1 cellular context compared by ENCODE assay signal in the genomic region with DNA sequence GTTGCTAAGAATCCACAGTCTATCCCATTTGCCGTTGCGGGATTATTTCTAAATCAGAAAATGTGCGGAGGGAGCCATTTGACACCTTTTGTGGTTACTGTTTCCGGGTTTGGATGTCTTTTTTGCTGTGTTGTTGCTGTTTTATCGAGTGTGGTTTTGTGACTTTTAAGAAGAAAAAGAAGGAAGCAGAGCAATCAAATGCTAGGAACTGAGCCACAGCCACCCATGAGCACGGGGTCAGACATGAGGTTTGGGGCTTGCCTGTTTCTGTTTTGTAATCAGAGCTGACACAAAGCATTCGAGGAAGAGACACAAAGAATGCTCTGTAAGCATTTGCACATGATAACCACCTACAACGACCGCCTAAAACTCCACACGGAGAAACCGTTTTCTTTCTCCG.
TF ChIP-seq lines count a peak whose summit lies in the region.

No MANE protein-coding gene starts in this region.

TF ChIP-seq in HepG2, 621 proteins besides CTCF, POLR2A, EP300 and RAD21:
- TF ChIP-seq MIER2 (CRISPR knock-in tag; IDR thresholded peaks at IDR 0.05) (no peak), ZBTB37 (CRISPR knock-in tag; IDR thresholded peaks at IDR 0.05) (no peak), ZNF326 (CRISPR knock-in tag; IDR thresholded peaks at IDR 0.05; ENCODE audit: borderline replicate concordance) (no peak), ZNF550 (CRISPR knock-in tag; IDR thresholded peaks at IDR 0.05; ENCODE audit: borderline replicate concordance) (no peak), ZNF782 (CRISPR knock-in tag; IDR thresholded peaks at IDR 0.05; ENCODE audit: borderline replicate concordance) (no peak), ZNF703 (CRISPR knock-in tag; IDR thresholded peaks at IDR 0.05; ENCODE audit: borderline replicate concordance) (no peak), ZNF83 (CRISPR knock-in tag; IDR thresholded peaks at IDR 0.05; ENCODE audit: borderline replicate concordance) (no peak), KAT7 (CRISPR knock-in tag; IDR thresholded peaks at IDR 0.05; ENCODE audit: borderline replicate concordance) (no peak), ZNF34 (CRISPR knock-in tag; IDR thresholded peaks at IDR 0.05; ENCODE audit: borderline replicate concordance) (no peak), RFXAP (CRISPR knock-in tag; IDR thresholded peaks at IDR 0.05; ENCODE audit: borderline replicate concordance) (no peak), ZNF747 (CRISPR knock-in tag; IDR thresholded peaks at IDR 0.05; ENCODE audit: borderline replicate concordance) (no peak), ZNF841 (CRISPR knock-in tag; IDR thresholded peaks at IDR 0.05; ENCODE audit: borderline replicate concordance) (no peak), KLF12 (CRISPR knock-in tag; IDR thresholded peaks at IDR 0.05; ENCODE audit: borderline replicate concordance) (no peak), HNRNPUL1 (IDR thresholded peaks at IDR 0.05; ENCODE audit: low read depth, low read length) (no peak), HCFC1 (IDR thresholded peaks at IDR 0.05; ENCODE audit: low read depth, low read length) (no peak), GRHL1 (CRISPR knock-in tag; conservative IDR thresholded peaks at IDR 0.05) (no peak), FOXA1 (IDR thresholded peaks at IDR 0.05) (no peak), FOXA1 (CRISPR knock-in tag; IDR thresholded peaks at IDR 0.05) (no peak), NR2F6 (IDR thresholded peaks at IDR 0.05) (no peak), NR2F6 (CRISPR knock-in tag; IDR thresholded peaks at IDR 0.05) (no peak)
- TF ChIP-seq, protein P1, sequence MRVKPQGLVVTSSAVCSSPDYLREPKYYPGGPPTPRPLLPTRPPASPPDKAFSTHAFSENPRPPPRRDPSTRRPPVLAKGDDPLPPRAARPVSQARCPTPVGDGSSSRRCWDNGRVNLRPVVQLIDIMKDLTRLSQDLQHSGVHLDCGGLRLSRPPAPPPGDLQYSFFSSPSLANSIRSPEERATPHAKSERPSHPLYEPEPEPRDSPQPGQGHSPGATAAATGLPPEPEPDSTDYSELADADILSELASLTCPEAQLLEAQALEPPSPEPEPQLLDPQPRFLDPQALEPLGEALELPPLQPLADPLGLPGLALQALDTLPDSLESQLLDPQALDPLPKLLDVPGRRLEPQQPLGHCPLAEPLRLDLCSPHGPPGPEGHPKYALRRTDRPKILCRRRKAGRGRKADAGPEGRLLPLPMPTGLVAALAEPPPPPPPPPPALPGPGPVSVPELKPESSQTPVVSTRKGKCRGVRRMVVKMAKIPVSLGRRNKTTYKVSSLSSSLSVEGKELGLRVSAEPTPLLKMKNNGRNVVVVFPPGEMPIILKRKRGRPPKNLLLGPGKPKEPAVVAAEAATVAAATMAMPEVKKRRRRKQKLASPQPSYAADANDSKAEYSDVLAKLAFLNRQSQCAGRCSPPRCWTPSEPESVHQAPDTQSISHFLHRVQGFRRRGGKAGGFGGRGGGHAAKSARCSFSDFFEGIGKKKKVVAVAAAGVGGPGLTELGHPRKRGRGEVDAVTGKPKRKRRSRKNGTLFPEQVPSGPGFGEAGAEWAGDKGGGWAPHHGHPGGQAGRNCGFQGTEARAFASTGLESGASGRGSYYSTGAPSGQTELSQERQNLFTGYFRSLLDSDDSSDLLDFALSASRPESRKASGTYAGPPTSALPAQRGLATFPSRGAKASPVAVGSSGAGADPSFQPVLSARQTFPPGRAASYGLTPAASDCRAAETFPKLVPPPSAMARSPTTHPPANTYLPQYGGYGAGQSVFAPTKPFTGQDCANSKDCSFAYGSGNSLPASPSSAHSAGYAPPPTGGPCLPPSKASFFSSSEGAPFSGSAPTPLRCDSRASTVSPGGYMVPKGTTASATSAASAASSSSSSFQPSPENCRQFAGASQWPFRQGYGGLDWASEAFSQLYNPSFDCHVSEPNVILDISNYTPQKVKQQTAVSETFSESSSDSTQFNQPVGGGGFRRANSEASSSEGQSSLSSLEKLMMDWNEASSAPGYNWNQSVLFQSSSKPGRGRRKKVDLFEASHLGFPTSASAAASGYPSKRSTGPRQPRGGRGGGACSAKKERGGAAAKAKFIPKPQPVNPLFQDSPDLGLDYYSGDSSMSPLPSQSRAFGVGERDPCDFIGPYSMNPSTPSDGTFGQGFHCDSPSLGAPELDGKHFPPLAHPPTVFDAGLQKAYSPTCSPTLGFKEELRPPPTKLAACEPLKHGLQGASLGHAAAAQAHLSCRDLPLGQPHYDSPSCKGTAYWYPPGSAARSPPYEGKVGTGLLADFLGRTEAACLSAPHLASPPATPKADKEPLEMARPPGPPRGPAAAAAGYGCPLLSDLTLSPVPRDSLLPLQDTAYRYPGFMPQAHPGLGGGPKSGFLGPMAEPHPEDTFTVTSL (CRISPR knock-in tag; IDR thresholded peaks at IDR 0.05; ENCODE audit: borderline replicate concordance): no peak
